Comparison of ENCODE assay signal across 1 cellular context in the genomic region with DNA sequence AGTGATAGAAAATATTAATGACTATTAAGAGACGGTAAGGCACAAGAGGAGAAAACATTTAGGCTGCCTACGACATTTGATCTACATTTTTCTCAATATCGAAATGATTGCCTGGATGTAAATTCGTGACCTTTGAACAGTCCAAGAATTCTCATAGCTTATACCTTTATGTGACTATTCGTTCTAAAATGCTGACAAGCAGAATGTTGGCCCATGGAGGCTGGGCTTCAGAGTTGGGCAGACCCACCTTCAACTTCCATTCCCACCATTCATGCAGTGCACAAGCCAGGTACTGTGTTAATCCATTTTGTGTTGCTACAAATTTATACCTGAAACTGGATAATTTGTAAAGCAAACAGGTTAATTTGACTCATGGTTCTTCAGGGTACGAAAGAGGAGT.
TF ChIP-seq lines count a peak whose summit lies in the region.

No MANE protein-coding gene starts in this region.

TF ChIP-seq in HepG2, 621 proteins besides CTCF, POLR2A, EP300 and RAD21 (continued from another document):
- TF ChIP-seq, protein P1, sequence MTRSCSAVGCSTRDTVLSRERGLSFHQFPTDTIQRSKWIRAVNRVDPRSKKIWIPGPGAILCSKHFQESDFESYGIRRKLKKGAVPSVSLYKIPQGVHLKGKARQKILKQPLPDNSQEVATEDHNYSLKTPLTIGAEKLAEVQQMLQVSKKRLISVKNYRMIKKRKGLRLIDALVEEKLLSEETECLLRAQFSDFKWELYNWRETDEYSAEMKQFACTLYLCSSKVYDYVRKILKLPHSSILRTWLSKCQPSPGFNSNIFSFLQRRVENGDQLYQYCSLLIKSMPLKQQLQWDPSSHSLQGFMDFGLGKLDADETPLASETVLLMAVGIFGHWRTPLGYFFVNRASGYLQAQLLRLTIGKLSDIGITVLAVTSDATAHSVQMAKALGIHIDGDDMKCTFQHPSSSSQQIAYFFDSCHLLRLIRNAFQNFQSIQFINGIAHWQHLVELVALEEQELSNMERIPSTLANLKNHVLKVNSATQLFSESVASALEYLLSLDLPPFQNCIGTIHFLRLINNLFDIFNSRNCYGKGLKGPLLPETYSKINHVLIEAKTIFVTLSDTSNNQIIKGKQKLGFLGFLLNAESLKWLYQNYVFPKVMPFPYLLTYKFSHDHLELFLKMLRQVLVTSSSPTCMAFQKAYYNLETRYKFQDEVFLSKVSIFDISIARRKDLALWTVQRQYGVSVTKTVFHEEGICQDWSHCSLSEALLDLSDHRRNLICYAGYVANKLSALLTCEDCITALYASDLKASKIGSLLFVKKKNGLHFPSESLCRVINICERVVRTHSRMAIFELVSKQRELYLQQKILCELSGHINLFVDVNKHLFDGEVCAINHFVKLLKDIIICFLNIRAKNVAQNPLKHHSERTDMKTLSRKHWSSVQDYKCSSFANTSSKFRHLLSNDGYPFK (CRISPR knock-in tag; IDR thresholded peaks at IDR 0.05; ENCODE audit: borderline replicate concordance): no peak
- TF ChIP-seq, protein P2, sequence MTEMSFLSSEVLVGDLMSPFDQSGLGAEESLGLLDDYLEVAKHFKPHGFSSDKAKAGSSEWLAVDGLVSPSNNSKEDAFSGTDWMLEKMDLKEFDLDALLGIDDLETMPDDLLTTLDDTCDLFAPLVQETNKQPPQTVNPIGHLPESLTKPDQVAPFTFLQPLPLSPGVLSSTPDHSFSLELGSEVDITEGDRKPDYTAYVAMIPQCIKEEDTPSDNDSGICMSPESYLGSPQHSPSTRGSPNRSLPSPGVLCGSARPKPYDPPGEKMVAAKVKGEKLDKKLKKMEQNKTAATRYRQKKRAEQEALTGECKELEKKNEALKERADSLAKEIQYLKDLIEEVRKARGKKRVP (CRISPR knock-in tag; IDR thresholded peaks at IDR 0.05): no peak
- TF ChIP-seq ZFP36L2 (CRISPR knock-in tag; IDR thresholded peaks at IDR 0.05) (no peak), STAG1 (CRISPR knock-in tag; IDR thresholded peaks at IDR 0.05) (no peak), MIXL1 (CRISPR knock-in tag; IDR thresholded peaks at IDR 0.05) (no peak), MAFK (conservative IDR thresholded peaks at IDR 0.05 in 1 of 2, IDR thresholded peaks at IDR 0.05 in 1 of 2; ENCODE audit: low read length in 2 of 2) (peak; percentile 60 to 73)
